1 cellular context compared by ENCODE assay signal in the genomic region with DNA sequence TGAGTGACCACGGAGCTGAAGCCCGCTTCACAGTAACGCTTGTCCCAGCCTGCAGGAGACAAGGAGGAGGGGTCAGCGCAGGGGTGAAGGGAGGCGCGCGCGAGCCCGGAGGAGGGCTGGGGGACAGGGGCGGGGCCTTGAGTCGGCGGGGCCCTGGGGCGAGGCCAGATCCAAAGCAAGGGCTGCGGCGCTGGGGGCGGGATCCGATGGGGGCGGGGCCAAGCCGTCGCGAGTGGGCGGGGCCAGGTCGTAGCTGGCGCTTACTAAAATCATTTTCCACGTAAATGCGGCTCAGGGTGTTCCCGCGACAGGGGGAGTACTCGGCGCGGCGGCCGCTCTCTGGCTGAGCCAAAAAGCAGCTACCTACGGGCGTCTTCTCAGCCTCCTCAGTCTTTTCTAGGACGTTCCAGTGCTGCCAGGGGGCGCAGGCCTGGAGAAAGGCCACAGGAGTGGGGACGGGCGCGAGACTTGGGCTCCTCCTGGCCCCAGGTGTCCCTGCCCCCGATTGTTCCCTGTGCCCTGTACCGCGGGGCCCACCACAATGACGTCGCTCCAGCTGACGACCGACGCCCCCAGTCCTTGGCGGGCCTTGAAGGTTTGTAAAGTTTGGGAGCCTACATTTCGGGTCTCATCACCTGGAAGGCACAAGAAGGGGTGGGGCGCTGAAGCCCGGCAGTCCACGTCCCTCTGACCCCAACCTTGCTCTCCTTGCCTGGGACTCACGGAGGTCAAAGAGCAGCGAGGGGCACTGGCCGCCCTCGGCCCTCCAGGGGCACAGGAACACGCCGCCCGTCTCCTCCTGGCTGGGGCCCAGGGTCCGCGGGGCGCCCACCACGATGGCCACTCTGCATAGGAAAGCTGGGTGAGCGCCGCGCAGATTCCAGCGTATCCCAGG.
TF ChIP-seq lines count a peak whose summit lies in the region.

No MANE protein-coding gene starts in this region.

TF ChIP-seq in K562, 482 proteins besides CTCF, POLR2A, EP300 and RAD21 (continued from another document and continues in another):
- TF ChIP-seq POU5F1 (IDR thresholded peaks at IDR 0.05; ENCODE audit: borderline replicate concordance, low read depth, low read length, partially characterized antibody) (no peak), ETS2 (tag; IDR thresholded peaks at IDR 0.05; ENCODE audit: borderline replicate concordance, poor library complexity, severe bottlenecking) (no peak), KDM5B (IDR thresholded peaks at IDR 0.05; ENCODE audit: insufficient replicate concordance, low read depth, low read length) (peak; percentile 89), TEAD2 (tag; IDR thresholded peaks at IDR 0.05) (no peak), RERE (CRISPR knock-in tag; IDR thresholded peaks at IDR 0.05; ENCODE audit: borderline replicate concordance) (no peak), POLR2G (IDR thresholded peaks at IDR 0.05; ENCODE audit: low read depth, low read length) (peak; percentile 94), MCM5 (IDR thresholded peaks at IDR 0.05; ENCODE audit: low read depth) (no peak), PTBP1 (IDR thresholded peaks at IDR 0.05; ENCODE audit: low read depth, low read length) (no peak), E2F4 (CRISPR knock-in tag; IDR thresholded peaks at IDR 0.05; ENCODE audit: low read depth) (no peak), TFAP4 (CRISPR knock-in tag; IDR thresholded peaks at IDR 0.05; ENCODE audit: borderline replicate concordance) (peak; percentile 95), BRCA1 (IDR thresholded peaks at IDR 0.05) (no peak), BRCA1 (CRISPR knock-in tag; IDR thresholded peaks at IDR 0.05) (no peak), TCF7L2 (IDR thresholded peaks at IDR 0.05; ENCODE audit: low read depth, low read length) (no peak), ESRRA (IDR thresholded peaks at IDR 0.05; ENCODE audit: borderline replicate concordance, low read depth) (peak; percentile 20; the same call in 1 of the 2 replicates), CBFA2T3 (IDR thresholded peaks at IDR 0.05) (no peak), ZNF511 (CRISPR knock-in tag; IDR thresholded peaks at IDR 0.05) (no peak), THAP12 (CRISPR knock-in tag; IDR thresholded peaks at IDR 0.05) (peak; percentile 37; the same call in 1 of the 2 replicates), NCOA2 (IDR thresholded peaks at IDR 0.05; ENCODE audit: partially characterized antibody in 2 of 2) (no peak), ZNF431 (CRISPR knock-in tag; IDR thresholded peaks at IDR 0.05) (no peak), MTA1 (IDR thresholded peaks at IDR 0.05; ENCODE audit: borderline replicate concordance) (peak; percentile 58; the same call in 1 of the 2 replicates), GABPB1 (CRISPR knock-in tag; IDR thresholded peaks at IDR 0.05) (peak; percentile 32; the same call in 1 of the 2 replicates), ZNF717 (CRISPR knock-in tag; IDR thresholded peaks at IDR 0.05) (no peak), TOE1 (IDR thresholded peaks at IDR 0.05; ENCODE audit: borderline replicate concordance) (peak; percentile 14; the same call in 1 of the 2 replicates), TOE1 (CRISPR knock-in tag; IDR thresholded peaks at IDR 0.05; ENCODE audit: borderline replicate concordance, low read depth) (no peak), AFF4 (CRISPR knock-in tag; IDR thresholded peaks at IDR 0.05) (no peak), KLF1 (tag; IDR thresholded peaks at IDR 0.05) (no peak), HMBOX1 (IDR thresholded peaks at IDR 0.05) (no peak), PRPF4 (IDR thresholded peaks at IDR 0.05; ENCODE audit: insufficient read depth, low read depth, low read length, poor library complexity, severe bottlenecking) (no peak), ARID4B (CRISPR knock-in tag; IDR thresholded peaks at IDR 0.05) (peak; percentile 61; the same call in 1 of the 2 replicates), FUS (optimal IDR thresholded peaks at IDR 0.05; ENCODE audit: low read depth, low read length) (no peak)
- TF ChIP-seq, protein P1, sequence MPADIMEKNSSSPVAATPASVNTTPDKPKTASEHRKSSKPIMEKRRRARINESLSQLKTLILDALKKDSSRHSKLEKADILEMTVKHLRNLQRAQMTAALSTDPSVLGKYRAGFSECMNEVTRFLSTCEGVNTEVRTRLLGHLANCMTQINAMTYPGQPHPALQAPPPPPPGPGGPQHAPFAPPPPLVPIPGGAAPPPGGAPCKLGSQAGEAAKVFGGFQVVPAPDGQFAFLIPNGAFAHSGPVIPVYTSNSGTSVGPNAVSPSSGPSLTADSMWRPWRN (IDR thresholded peaks at IDR 0.05; ENCODE audit: low read depth) = no peak
- TF ChIP-seq, protein P2, sequence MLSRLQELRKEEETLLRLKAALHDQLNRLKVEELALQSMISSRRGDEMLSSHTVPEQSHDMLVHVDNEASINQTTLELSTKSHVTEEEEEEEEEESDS (CRISPR knock-in tag; IDR thresholded peaks at IDR 0.05) = no peak
